Comparison of ENCODE assay signal across 11 cellular contexts in the genomic region with DNA sequence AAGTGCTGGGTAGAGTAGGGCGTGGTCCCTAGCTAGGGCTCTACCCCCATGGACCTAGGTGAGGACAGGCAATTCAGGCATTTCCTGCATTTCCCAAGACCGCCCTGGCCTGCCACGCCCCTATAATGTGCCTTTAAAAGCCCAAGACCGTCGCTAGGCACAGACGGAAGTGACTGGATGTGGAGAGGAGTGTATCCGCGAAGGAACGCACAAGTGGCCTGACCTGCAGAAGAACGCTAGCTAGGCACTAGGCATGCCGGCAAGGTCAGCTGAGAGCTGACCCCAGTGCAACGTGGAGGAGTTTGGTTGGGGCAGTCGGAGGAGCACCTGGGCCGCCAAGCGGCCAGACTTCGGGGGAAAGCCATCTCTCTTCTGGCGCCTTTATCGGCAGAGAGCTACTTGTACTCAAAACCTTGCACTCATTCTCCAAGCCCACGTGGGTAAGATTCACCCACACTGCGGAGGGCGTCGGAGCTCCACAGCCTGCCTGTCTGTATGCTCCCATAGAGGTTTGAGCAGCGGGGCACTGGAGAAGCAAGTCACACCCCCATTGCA.
DNase-seq lines count a peak whose midpoint lies in the region; ATAC-seq and TF ChIP-seq lines count a peak whose summit lies in the region.
"Had no signal": no experiment of that assay in that cellular context is flagged by ENCODE, and none has a peak within 500 bp of the region (broad histone marks: within the 10 kb centered on the region; RNA-seq: fewer than 3 reads in every experiment).

No MANE protein-coding gene starts in this region.

- H2AFZ ChIP-seq in smooth muscle cell (ENCODE audit: low read depth) = peak overlapping the region; percentile 63

- CTCF ChIA-PET in activated CD8-positive, alpha-beta memory T cell treated with anti-CD3 and anti-CD28 coated beads, Interleukin-2, amount 10 ng/mL, durations not matched to agents 7 days and 5 days (lab: Charles Lee) = interaction anchor here (2.0 kb wide), 1 partner anchor 19 kb away, joined by 6 read pairs; no protein-coding TSS in a partner anchor

- WGBS in smooth muscle cell (ENCODE audit: low lambda C conversion rate) = 29% methylated on average over 23 of the region's 23 CpGs

- H3K36me3 Mint-ChIP-seq in activated CD8-positive, alpha-beta memory T cell treated with anti-CD3 and anti-CD28 coated beads, Interleukin-2, amount 10 ng/mL, durations not matched to agents 7 days and 5 days = peaks cover 2% of the 10 kb centered on the region
- H3K36me3 Mint-ChIP-seq in glutamatergic neuron (ENCODE audit: unreplicated experiment) (no peaks in the 10 kb centered on the region), HFFc6 (ENCODE audit: low read depth) (no peaks in the 10 kb centered on the region)

- DNase-seq in activated CD8-positive, alpha-beta memory T cell treated with anti-CD3 and anti-CD28 coated beads, Interleukin-2, amount 10 ng/mL, durations not matched to agents 7 days and 5 days = no peak
- DNase-seq in activated CD8-positive, alpha-beta memory T cell treated with anti-CD3 and anti-CD28 coated beads for 24 hours = no peak
- DNase-seq in SW480 (ENCODE audit: low spot score) = peak; percentile 79
- no peak for DNase-seq in glutamatergic neuron
- DNase-seq in smooth muscle cell (lab: John Stamatoyannopoulos, UW; ENCODE audit: unreplicated experiment) = no peak
- DNase-seq in HFFc6 = no peak
- DNase-seq in NCI-H1436 (lab: John Stamatoyannopoulos, UW) = no peak
- DNase-seq: ACHN, NCI-H1417 treated with DMSO at 0.1 percent for 48 hours, RPMI8226 had no signal

- H3F3A ChIP-seq in smooth muscle cell (ENCODE audit: low read depth) = no peaks in the 10 kb centered on the region

- H3K4me2 ChIP-seq in smooth muscle cell = peak overlapping the region; percentile 71

- H3K9ac ChIP-seq in smooth muscle cell (ENCODE audit: low read depth) = no peak overlapping the region

- H3K9me3 ChIP-seq in smooth muscle cell (replicated peaks; ENCODE audit: low read depth) = no peaks in the 10 kb centered on the region

- TF ChIP-seq CTCF in glutamatergic neuron (IDR thresholded peaks at IDR 0.05; ENCODE audit: partially characterized antibody, unreplicated experiment) (no peak), smooth muscle cell (IDR thresholded peaks at IDR 0.05; ENCODE audit: borderline replicate concordance, insufficient read depth, poor library complexity, severe bottlenecking) (no peak), HFFc6 (IDR thresholded peaks at IDR 0.05) (no peak)

- H3K4me3 Mint-ChIP-seq in activated CD8-positive, alpha-beta memory T cell treated with anti-CD3 and anti-CD28 coated beads, Interleukin-2, amount 10 ng/mL, durations not matched to agents 7 days and 5 days = peak overlapping the region; percentile 68
- peak overlapping the region; percentile 86 for H3K4me3 Mint-ChIP-seq in glutamatergic neuron (ENCODE audit: unreplicated experiment)
- no peak overlapping the region for H3K4me3 Mint-ChIP-seq in HFFc6

- H3K9me3 Mint-ChIP-seq in activated CD8-positive, alpha-beta memory T cell treated with anti-CD3 and anti-CD28 coated beads, Interleukin-2, amount 10 ng/mL, durations not matched to agents 7 days and 5 days (ENCODE audit: low read depth) = no peaks in the 10 kb centered on the region
- H3K9me3 Mint-ChIP-seq in glutamatergic neuron (ENCODE audit: unreplicated experiment) (peaks cover 2% of the 10 kb centered on the region), HFFc6 (peaks cover 47% of the 10 kb centered on the region)

- H3K27me3 Mint-ChIP-seq in activated CD8-positive, alpha-beta memory T cell treated with anti-CD3 and anti-CD28 coated beads, Interleukin-2, amount 10 ng/mL, durations not matched to agents 7 days and 5 days = no peaks in the 10 kb centered on the region
- H3K27me3 Mint-ChIP-seq in glutamatergic neuron (ENCODE audit: unreplicated experiment) (no peaks in the 10 kb centered on the region), HFFc6 (ENCODE audit: insufficient read depth) (no peaks in the 10 kb centered on the region)

- H3K27ac Mint-ChIP-seq in activated CD8-positive, alpha-beta memory T cell treated with anti-CD3 and anti-CD28 coated beads, Interleukin-2, amount 10 ng/mL, durations not matched to agents 7 days and 5 days = no peak overlapping the region
- H3K27ac Mint-ChIP-seq in glutamatergic neuron (ENCODE audit: unreplicated experiment) (no peak overlapping the region), HFFc6 (no peak overlapping the region)

- no peaks in the 10 kb centered on the region for H3K79me2 ChIP-seq in smooth muscle cell (ENCODE audit: low read depth)

- H3K4me3 ChIP-seq in smooth muscle cell = peak overlapping the region; percentile 47

- H3K4me1 Mint-ChIP-seq in activated CD8-positive, alpha-beta memory T cell treated with anti-CD3 and anti-CD28 coated beads, Interleukin-2, amount 10 ng/mL, durations not matched to agents 7 days and 5 days = peaks cover 9% of the 10 kb centered on the region
- H3K4me1 Mint-ChIP-seq in glutamatergic neuron (ENCODE audit: low read depth, unreplicated experiment) (no peaks in the 10 kb centered on the region), HFFc6 (ENCODE audit: low read depth) (no peaks in the 10 kb centered on the region)

- no peaks in the 10 kb centered on the region for H3K27me3 ChIP-seq in smooth muscle cell (ENCODE audit: low read depth)

- H3K36me3 ChIP-seq in smooth muscle cell (ENCODE audit: low read depth) = no peaks in the 10 kb centered on the region

- peak; percentile 86 for ATAC-seq in activated CD8-positive, alpha-beta memory T cell treated with anti-CD3 and anti-CD28 coated beads, Interleukin-2, amount 10 ng/mL, durations not matched to agents 7 days and 5 days
- no peak for ATAC-seq in GM19463 (IDR thresholded peaks at IDR 0.05; ENCODE audit: unreplicated experiment)

- no peak overlapping the region for H3K27ac ChIP-seq in smooth muscle cell (ENCODE audit: low read depth)

- no peaks in the 10 kb centered on the region for H3K4me1 ChIP-seq in smooth muscle cell (ENCODE audit: low read depth)

- H4K20me1 ChIP-seq in smooth muscle cell (ENCODE audit: low read depth) = no peaks in the 10 kb centered on the region
